ENCODE assay signal across 9 cellular contexts in genomic region chr20:35226126-35226774, GRCh38. TPM values are rescaled to one million over a fixed set of nuclear protein-coding genes. Genes with fewer than 3 reads are reported as not detected.
DNase-seq lines count a peak whose midpoint lies in the region; ATAC-seq and TF ChIP-seq lines count a peak whose summit lies in the region.
"Had no signal": no experiment of that assay in that cellular context is flagged by ENCODE, and none has a peak within 500 bp of the region (broad histone marks: within the 10 kb centered on the region; RNA-seq: fewer than 3 reads in every experiment).

Gene MMP24, plus strand, starts transcription at chr20:35226690. Its CDS starts 49 bp downstream, at chr20:35226739.

- H3K79me2 ChIP-seq in neural cell (replicated peaks; ENCODE audit: insufficient read depth, low read length), result peaks cover 7% of the 10 kb centered on the region

- H3K4me1 ChIP-seq in BLaER1, result no peaks in the 10 kb centered on the region
- H3K4me1 ChIP-seq in uterus, result peaks cover 0 to 4% of the 10 kb centered on the region in 2 donors
- no peaks in the 10 kb centered on the region for H3K4me1 ChIP-seq in testis

- TF ChIP-seq POLR2A in uterus (IDR thresholded peaks at IDR 0.05) (no peak), testis (IDR thresholded peaks at IDR 0.05) (no peak)

- no peaks in the 10 kb centered on the region for H3K4me1 Mint-ChIP-seq in central memory CD8-positive, alpha-beta T cell

- no peak within 1 kb of the TSS for H3K27ac Mint-ChIP-seq in central memory CD8-positive, alpha-beta T cell (ENCODE audit: low read depth)

- H3F3A ChIP-seq in neural cell (ENCODE audit: insufficient read depth, low read length, poor library complexity, severe bottlenecking), result peaks cover 9% of the 10 kb centered on the region

- TF ChIP-seq CTCF in neural cell (IDR thresholded peaks at IDR 0.05; ENCODE audit: poor library complexity, severe bottlenecking), result no peak
- TF ChIP-seq CTCF in uterus (IDR thresholded peaks at IDR 0.05), result no peak
- TF ChIP-seq CTCF in testis (IDR thresholded peaks at IDR 0.05), result no peak

- no peak for DNase-seq in central memory CD8-positive, alpha-beta T cell (ENCODE audit: low spot score in 2 of 2)
- DNase-seq in germinal center (ENCODE audit: low spot score), result no peak
- DNase-seq in uterus, result no peak
- no peak for DNase-seq in testis

- 4 to 9% methylated on average over 15 to 40 of the region's 53 CpGs for WGBS in testis, 2 donors

- peaks cover 67% of the 10 kb centered on the region for H4K20me1 ChIP-seq in BLaER1
- no peaks in the 10 kb centered on the region for H4K20me1 ChIP-seq in neural cell (ENCODE audit: insufficient read depth)

- H3K36me3 Mint-ChIP-seq in central memory CD8-positive, alpha-beta T cell (ENCODE audit: insufficient read depth), result peaks cover 10% of the 10 kb centered on the region

- H2AFZ ChIP-seq in neural cell (ENCODE audit: low read depth, low read length), result peak within 1 kb of the TSS; percentile 83

- H3K27ac ChIP-seq in BLaER1, result no peak within 1 kb of the TSS
- peak within 1 kb of the TSS; percentile 81 for H3K27ac ChIP-seq in neural cell (ENCODE audit: low read length)
- H3K27ac ChIP-seq in uterus, result no peak within 1 kb of the TSS
- H3K27ac ChIP-seq in testis, result no peak within 1 kb of the TSS
- H3K27ac ChIP-seq: skin epidermis had no signal

- peak within 1 kb of the TSS; percentile 60 for H3K4me3 Mint-ChIP-seq in central memory CD8-positive, alpha-beta T cell

- ATAC-seq in central memory CD8-positive, alpha-beta T cell (replicated peaks; ENCODE audit: extremely low read depth, poor library complexity, severe bottlenecking), result no peak
- ATAC-seq in HG03432 (IDR thresholded peaks at IDR 0.05; ENCODE audit: unreplicated experiment), result no peak

- intact Hi-C loops in uterus (cut with DNase I; ENCODE audit: low total_unique reads) (no loop called here), testis (cut with DNase I; ENCODE audit: low total_unique reads) (no loop called here)

- H3K9me2 ChIP-seq in neural cell (ENCODE audit: insufficient read depth, low read length), result no peaks in the 10 kb centered on the region

- H3K27me3 ChIP-seq in BLaER1 (peaks cover 64% of the 10 kb centered on the region), neural cell (ENCODE audit: insufficient read depth, low read depth, low read length) (peaks cover 22% of the 10 kb centered on the region), uterus (peaks cover 0 to 3% of the 10 kb centered on the region in 2 donors), testis (no peaks in the 10 kb centered on the region)

- peaks cover 6% of the 10 kb centered on the region; the same call in 1 of the 2 replicates for H3K9me3 ChIP-seq in BLaER1
- no peaks in the 10 kb centered on the region for H3K9me3 ChIP-seq in neural cell (ENCODE audit: low read length)
- no peaks in the 10 kb centered on the region for H3K9me3 ChIP-seq in uterus
- no peaks in the 10 kb centered on the region for H3K9me3 ChIP-seq in testis

- H3K36me3 ChIP-seq in BLaER1 (no peaks in the 10 kb centered on the region), neural cell (ENCODE audit: insufficient read depth, low read length) (no peaks in the 10 kb centered on the region), uterus (no peaks in the 10 kb centered on the region), testis (ENCODE audit: low read depth, missing control alignments) (no peaks in the 10 kb centered on the region)

- peak within 1 kb of the TSS; percentile 53 for H3K4me3 ChIP-seq in BLaER1
- H3K4me3 ChIP-seq in neural cell (ENCODE audit: low read length), result peak within 1 kb of the TSS; percentile 70
- peak within 1 kb of the TSS in 1 of 2 donors; percentile 11 for H3K4me3 ChIP-seq in uterus
- no peak within 1 kb of the TSS for H3K4me3 ChIP-seq in testis

- no peaks in the 10 kb centered on the region for H3K9me3 Mint-ChIP-seq in central memory CD8-positive, alpha-beta T cell

- H3K9ac ChIP-seq in BLaER1 (no peak within 1 kb of the TSS), neural cell (ENCODE audit: low read length) (peak within 1 kb of the TSS; percentile 82)

- TF ChIP-seq RAD21 in Ishikawa (IDR thresholded peaks at IDR 0.05; ENCODE audit: low read depth), result no peak
- no peak for TF ChIP-seq RAD21 in neural cell (conservative IDR thresholded peaks at IDR 0.05)

- H3K27me3 Mint-ChIP-seq in central memory CD8-positive, alpha-beta T cell, result peaks cover 23% of the 10 kb centered on the region

- H3K4me2 ChIP-seq in BLaER1, result peak within 1 kb of the TSS; percentile 43
- peak within 1 kb of the TSS; percentile 81 for H3K4me2 ChIP-seq in neural cell (ENCODE audit: low read length)

- no peak for TF ChIP-seq EP300 in Ishikawa (IDR thresholded peaks at IDR 0.05; ENCODE audit: borderline replicate concordance)
- TF ChIP-seq EP300 in neural cell (conservative IDR thresholded peaks at IDR 0.05; ENCODE audit: poor library complexity, severe bottlenecking), result no peak

TF ChIP-seq in Ishikawa, 13 proteins besides CTCF, POLR2A, EP300 and RAD21:
- peak; percentile 59 for TF ChIP-seq ZBTB7A (IDR thresholded peaks at IDR 0.05; ENCODE audit: low read depth)
- no peak for TF ChIP-seq TAF1 (IDR thresholded peaks at IDR 0.05; ENCODE audit: low read depth)

TF ChIP-seq in neural cell, 6 proteins besides CTCF, POLR2A, EP300 and RAD21:
- TF ChIP-seq TAF1 (IDR thresholded peaks at IDR 0.05; ENCODE audit: low read depth) (no peak), EZH2 (IDR thresholded peaks at IDR 0.05; ENCODE audit: borderline replicate concordance, insufficient read depth, low read length, poor library complexity, severe bottlenecking) (no peak), REST (IDR thresholded peaks at IDR 0.05; ENCODE audit: borderline replicate concordance) (no peak), MXI1 (conservative IDR thresholded peaks at IDR 0.05; ENCODE audit: poor library complexity, severe bottlenecking) (no peak)

RNA-seq across cellular contexts. Expression of gene MMP24, which starts in this region (rescaled TPM):
- polyA plus RNA-seq in neural cell, result 57.4 and 68.9 TPM in 2 replicates
- 127 and 135 TPM in 2 replicates for polyA minus RNA-seq in neural cell
- total RNA-seq in uterus, result 1 to 10 TPM in 3 of 4 donors, under 1 TPM in 1; 0.51 to 2.6 (median 2.0) TPM
- 1 to 10 TPM; 1.1 TPM for total RNA-seq in testis
- polyA plus RNA-seq in testis (ENCODE audit: insufficient read depth, low read depth, low replicate concordance), result 2.2 TPM

Comparison
In these comparisons a context has a peak if more than half of its experiments do, and no peak if none do; other contexts are left out.
1. RNA of gene MMP24 (polyA plus RNA-seq): 57.4 to 68.9 TPM in neural cell; 2.2 TPM in testis (single experiment); every median in the first group is over 10 times any median in the second.
2. H3K4me3 ChIP-seq: peak in BLaER1 (single experiment) and neural cell (single experiment); none in testis (0 of 2).